In the genomic region with DNA sequence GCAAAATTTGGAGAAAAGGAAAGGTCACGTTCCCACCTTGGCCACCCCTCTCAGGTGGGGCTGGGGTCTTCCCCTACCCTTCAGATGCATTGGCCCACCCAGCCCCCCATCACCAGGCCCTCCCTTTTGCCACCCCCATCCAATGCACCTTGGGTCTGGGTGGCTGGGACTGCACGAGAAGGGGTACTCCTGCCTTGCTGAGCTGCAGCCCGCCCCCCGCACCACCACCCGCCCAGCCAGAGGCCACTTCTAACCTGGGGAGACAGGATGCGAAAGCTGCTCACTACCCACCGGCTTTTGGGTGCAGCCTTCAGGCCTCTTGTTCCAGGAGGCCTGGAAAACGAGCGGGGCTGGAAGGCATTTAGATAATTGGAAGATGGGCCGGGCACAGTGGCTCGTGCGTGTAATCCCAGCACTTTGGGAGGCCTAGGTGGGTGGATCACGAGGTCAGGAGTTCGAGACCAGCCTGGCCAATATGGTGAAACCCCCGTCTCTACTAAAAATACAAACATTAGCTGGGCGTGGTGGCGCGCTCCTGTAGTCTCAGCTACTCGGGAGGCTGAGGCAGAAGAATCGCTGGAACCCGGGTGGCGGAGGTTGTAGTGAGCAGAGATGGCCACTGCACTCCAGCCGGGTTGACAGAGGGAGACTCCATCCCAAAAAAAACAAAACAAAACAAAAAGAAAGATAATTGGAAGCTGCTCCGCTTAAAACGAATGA, we compare ENCODE assay signal across 9 cellular contexts. TPM values are rescaled to one million over a fixed set of nuclear protein-coding genes. Genes with fewer than 3 reads are reported as not detected.
DNase-seq lines count a peak whose midpoint lies in the region; ATAC-seq and TF ChIP-seq lines count a peak whose summit lies in the region.
"Had no signal": no experiment of that assay in that cellular context is flagged by ENCODE, and none has a peak within 500 bp of the region (broad histone marks: within the 10 kb centered on the region; RNA-seq: fewer than 3 reads in every experiment).

No MANE protein-coding gene starts in this region.

- H3K36me3 ChIP-seq in HCT116 (ENCODE audit: control insufficient read depth in 1 of 2, insufficient read depth in 2 of 2, low read length in 2 of 2): peaks cover 14 to 19% of the 10 kb centered on the region in 2 experiments; a peak in 3 of 4 replicates
- no peaks in the 10 kb centered on the region for H3K36me3 ChIP-seq in iPS-15b (ENCODE audit: control insufficient read depth, insufficient read depth, low read length)

- BruUV-seq in HCT116 (replicated peaks; lab: Mats Ljungman, UMichigan): no TSS peak

- H3K9ac ChIP-seq in HCT116 (ENCODE audit: low read length): peak overlapping the region; percentile 95
- no peak overlapping the region for H3K9ac ChIP-seq in iPS-15b (ENCODE audit: low read depth, low read length)

- H2AFZ ChIP-seq in HCT116 (ENCODE audit: low read depth, low read length, poor library complexity, severe bottlenecking): no peak overlapping the region

- H3K4me1 Mint-ChIP-seq in activated CD8-positive, alpha-beta T cell treated with anti-CD3 and anti-CD28 coated beads for 36 hours (ENCODE audit: low read depth): peaks cover 35% of the 10 kb centered on the region
- H3K4me1 Mint-ChIP-seq in stimulated activated naive B cell treated with anti-CD40 and anti-IgM and Interleukin-4, amounts not matched to agents 10 μg/mL and 1 μg/mL and 100 μg/mL, for 72 hours: peaks cover 28 to 46% of the 10 kb centered on the region in 2 donors

- H3K27ac ChIP-seq in HCT116 (ENCODE audit: low read depth, low read length): peak overlapping the region; percentile 79

- H4K20me1 ChIP-seq in HCT116 (ENCODE audit: insufficient read depth): no peaks in the 10 kb centered on the region

- peaks cover 21 to 41% of the 10 kb centered on the region in 2 experiments for H3K4me1 ChIP-seq in HCT116 (ENCODE audit: control insufficient read depth in 1 of 2, insufficient read depth in 2 of 2, low read length in 2 of 2)
- H3K4me1 ChIP-seq in iPS-15b (ENCODE audit: control insufficient read depth, insufficient read depth, low read length): peaks cover 7% of the 10 kb centered on the region

- no peak for TF ChIP-seq POLR2A in HCT116 (IDR thresholded peaks at IDR 0.05; ENCODE audit: borderline replicate concordance, extremely low read depth, insufficient read depth, insufficient read length)

- peak overlapping the region; percentile 94 for H3K4me2 ChIP-seq in HCT116 (ENCODE audit: low read length)

- H3K9me3 ChIP-seq in HCT116 (ENCODE audit: control insufficient read depth in 1 of 2, insufficient read depth in 1 of 2, low read depth in 1 of 2, low read length in 2 of 2): no peaks in the 10 kb centered on the region
- H3K9me3 ChIP-seq in iPS-15b (ENCODE audit: control insufficient read depth, insufficient read depth, low read length): no peaks in the 10 kb centered on the region

- POLR2A ChIA-PET in HCT116 (lab: Charles Lee): interaction anchor here (2.3 to 2.5 kb wide), 2 partner anchors 18 to 24 kb away, joined by 12 to 14 read pairs; no protein-coding TSS in a partner anchor
- POLR2A ChIA-PET in activated CD8-positive, alpha-beta T cell treated with anti-CD3 and anti-CD28 coated beads for 36 hours (lab: Charles Lee): interaction anchor here (1.2 to 2.1 kb wide), 7 partner anchors 7 to 30 kb away, joined by 4 to 10 read pairs (median 8); a partner anchor contains a TSS

- ATAC-seq in HCT116 (no peak), HG03196 (IDR thresholded peaks at IDR 0.05; ENCODE audit: unreplicated experiment) (no peak), HG03378 (IDR thresholded peaks at IDR 0.05; ENCODE audit: unreplicated experiment) (no peak), GM18858 (IDR thresholded peaks at IDR 0.05; ENCODE audit: unreplicated experiment) (no peak)
- no peak for ATAC-seq in activated CD8-positive, alpha-beta T cell treated with anti-CD3 and anti-CD28 coated beads for 36 hours
- ATAC-seq in stimulated activated naive B cell treated with anti-CD40 and anti-IgM and Interleukin-4, amounts not matched to agents 10 μg/mL and 1 μg/mL and 100 μg/mL, for 72 hours (replicated peaks): no peak

- H3K27ac Mint-ChIP-seq in activated CD8-positive, alpha-beta T cell treated with anti-CD3 and anti-CD28 coated beads for 36 hours: peak overlapping the region; percentile 99
- peak overlapping the region; percentile 96 for H3K27ac Mint-ChIP-seq in stimulated activated naive B cell treated with anti-CD40 and anti-IgM and Interleukin-4, amounts not matched to agents 10 μg/mL and 1 μg/mL and 100 μg/mL, for 72 hours

- DNase-seq in HCT116 (ENCODE audit: low read depth, low spot score): no peak
- no peak for DNase-seq in activated CD8-positive, alpha-beta T cell treated with anti-CD3 and anti-CD28 coated beads for 36 hours
- no peak for DNase-seq in stimulated activated naive B cell treated with anti-CD40 and anti-IgM and Interleukin-4, amounts not matched to agents 10 μg/mL and 1 μg/mL and 100 μg/mL, for 72 hours
- no peak for DNase-seq in stimulated activated naive CD4-positive, alpha-beta T cell treated with Interleukin-2 at 50 U/mL for 16 hours (lab: John Stamatoyannopoulos, UW)
- DNase-seq: NCI-H524 treated with DMSO at 0.1 percent for 48 hours had no signal

- H3K4me3 Mint-ChIP-seq in activated CD8-positive, alpha-beta T cell treated with anti-CD3 and anti-CD28 coated beads for 36 hours: peak overlapping the region; percentile 99
- peak overlapping the region; percentile 91 to 96 for H3K4me3 Mint-ChIP-seq in stimulated activated naive B cell treated with anti-CD40 and anti-IgM and Interleukin-4, amounts not matched to agents 10 μg/mL and 1 μg/mL and 100 μg/mL, for 72 hours

- H3K79me2 ChIP-seq in HCT116 (ENCODE audit: insufficient read depth, low read length): peaks cover 35% of the 10 kb centered on the region

- H3K9me2 ChIP-seq in HCT116 (ENCODE audit: insufficient read depth): no peaks in the 10 kb centered on the region

- RAD21 ChIA-PET in HCT116 (lab: Charles Lee; ENCODE audit: low non-redundant PET in 1 of 2, low total read pairs in 2 of 2, uncharacterized antibody in 2 of 2, unreplicated experiment in 2 of 2): no interaction called here

- H3K4me3 ChIP-seq in HCT116 (replicated peaks in 1 of 2; ENCODE audit: low read depth in 1 of 2, low read length in 2 of 2): peak overlapping the region; percentile 66 to 80
- peak overlapping the region; percentile 90 for H3K4me3 ChIP-seq in iPS-15b (ENCODE audit: low read depth, low read length)

- H3K27me3 Mint-ChIP-seq in activated CD8-positive, alpha-beta T cell treated with anti-CD3 and anti-CD28 coated beads for 36 hours: no peaks in the 10 kb centered on the region
- H3K27me3 Mint-ChIP-seq in stimulated activated naive B cell treated with anti-CD40 and anti-IgM and Interleukin-4, amounts not matched to agents 10 μg/mL and 1 μg/mL and 100 μg/mL, for 72 hours: no peaks in the 10 kb centered on the region

- CTCF ChIA-PET in HCT116 (lab: Charles Lee): interaction anchor here (1.9 kb wide), 1 partner anchor 23 kb away, joined by 9 read pairs; no protein-coding TSS in a partner anchor
- CTCF ChIA-PET in activated CD8-positive, alpha-beta T cell treated with anti-CD3 and anti-CD28 coated beads for 36 hours (lab: Charles Lee): interaction anchor here (1.0 to 1.8 kb wide), 5 partner anchors 9 to 60 kb away, joined by 3 to 5 read pairs (median 3); a partner anchor contains a TSS

- TF ChIP-seq RAD21 in HCT116 (IDR thresholded peaks at IDR 0.05; ENCODE audit: low read depth): no peak

- no peaks in the 10 kb centered on the region for H3K9me3 Mint-ChIP-seq in activated CD8-positive, alpha-beta T cell treated with anti-CD3 and anti-CD28 coated beads for 36 hours
- no peaks in the 10 kb centered on the region for H3K9me3 Mint-ChIP-seq in stimulated activated naive B cell treated with anti-CD40 and anti-IgM and Interleukin-4, amounts not matched to agents 10 μg/mL and 1 μg/mL and 100 μg/mL, for 72 hours

- H3K36me3 Mint-ChIP-seq in activated CD8-positive, alpha-beta T cell treated with anti-CD3 and anti-CD28 coated beads for 36 hours (ENCODE audit: low read depth): peaks cover 29% of the 10 kb centered on the region
- peaks cover 0 to 4% of the 10 kb centered on the region in 2 donors for H3K36me3 Mint-ChIP-seq in stimulated activated naive B cell treated with anti-CD40 and anti-IgM and Interleukin-4, amounts not matched to agents 10 μg/mL and 1 μg/mL and 100 μg/mL, for 72 hours

- no peaks in the 10 kb centered on the region for H3K27me3 ChIP-seq in HCT116 (ENCODE audit: insufficient read depth, low read length)
- peaks cover 12% of the 10 kb centered on the region for H3K27me3 ChIP-seq in iPS-15b (ENCODE audit: control insufficient read depth, insufficient read depth, low read length)

- intact Hi-C loops in HCT116 (cut with micrococcal nuclease): no loop called here
- intact Hi-C loops in activated CD8-positive, alpha-beta T cell treated with anti-CD3 and anti-CD28 coated beads for 36 hours (cut with micrococcal nuclease): no loop called here

- no peak for TF ChIP-seq CTCF in HCT116 (IDR thresholded peaks at IDR 0.05 in 2 of 3, conservative IDR thresholded peaks at IDR 0.05 in 1 of 3; ENCODE audit: borderline replicate concordance in 1 of 3, insufficient read depth in 1 of 3, low read depth in 2 of 3, low read length in 2 of 3)
- no peak for TF ChIP-seq CTCF in activated CD8-positive, alpha-beta T cell treated with anti-CD3 and anti-CD28 coated beads for 36 hours (IDR thresholded peaks at IDR 0.05)

TF ChIP-seq in HCT116, 20 proteins besides CTCF, POLR2A, EP300 and RAD21 (continues in another document):
- no peak for TF ChIP-seq EGR1 (IDR thresholded peaks at IDR 0.05; ENCODE audit: low read depth)
- TF ChIP-seq, protein P1, sequence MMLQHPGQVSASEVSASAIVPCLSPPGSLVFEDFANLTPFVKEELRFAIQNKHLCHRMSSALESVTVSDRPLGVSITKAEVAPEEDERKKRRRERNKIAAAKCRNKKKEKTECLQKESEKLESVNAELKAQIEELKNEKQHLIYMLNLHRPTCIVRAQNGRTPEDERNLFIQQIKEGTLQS (IDR thresholded peaks at IDR 0.05): no peak
- TF ChIP-seq ZNF274 (IDR thresholded peaks at IDR 0.05; ENCODE audit: low read depth, low read length): no peak
- no peak for TF ChIP-seq SP1 (IDR thresholded peaks at IDR 0.05; ENCODE audit: low read depth)

RNA-seq across cellular contexts. Expression of a gene that starts 1.2 kb away (rescaled TPM):
- 223 TPM for total RNA-seq in HCT116 (2021; ENCODE audit: unreplicated experiment)
- 175 and 226 TPM in 2 replicates for polyA plus RNA-seq in HCT116 (2012)
- total RNA-seq in activated CD8-positive, alpha-beta T cell treated with anti-CD3 and anti-CD28 coated beads for 36 hours: 10 to 100 TPM; 66.9 to 67.1 TPM

RNA-seq across cellular contexts. Expression of a gene that starts 8.3 kb away (rescaled TPM):
- 67.2 TPM for total RNA-seq in HCT116 (2021; ENCODE audit: unreplicated experiment)
- polyA plus RNA-seq in HCT116 (2012): 40.7 and 42.0 TPM in 2 replicates
- total RNA-seq in activated CD8-positive, alpha-beta T cell treated with anti-CD3 and anti-CD28 coated beads for 36 hours: 10 to 100 TPM; 35.0 to 35.4 TPM

RNA-seq across cellular contexts. Expression of a gene that starts 13.6 kb away (rescaled TPM):
- 0.93 TPM for total RNA-seq in HCT116 (2021; ENCODE audit: unreplicated experiment)
- 0.74 and 0.83 TPM in 2 replicates for polyA plus RNA-seq in HCT116 (2012)
- under 1 TPM in 1 of 2 experiments, not detected in 1; 0.23 TPM for total RNA-seq in activated CD8-positive, alpha-beta T cell treated with anti-CD3 and anti-CD28 coated beads for 36 hours

RNA-seq across cellular contexts. Expression of a gene that starts 25.5 kb away (rescaled TPM):
- total RNA-seq in HCT116 (2021; ENCODE audit: unreplicated experiment): 12.1 TPM
- polyA plus RNA-seq in HCT116 (2012): 8.7 and 9.0 TPM in 2 replicates
- total RNA-seq in activated CD8-positive, alpha-beta T cell treated with anti-CD3 and anti-CD28 coated beads for 36 hours: 1 to 10 TPM; 7.4 to 8.6 TPM

RNA-seq across cellular contexts. Expression of a gene that starts 27.3 kb away (rescaled TPM):
- 99.4 TPM for total RNA-seq in HCT116 (2021; ENCODE audit: unreplicated experiment)
- polyA plus RNA-seq in HCT116 (2012): 71.0 and 92.8 TPM in 2 replicates
- 10 to 100 TPM; 62.5 to 66.6 TPM for total RNA-seq in activated CD8-positive, alpha-beta T cell treated with anti-CD3 and anti-CD28 coated beads for 36 hours
